11 cellular contexts compared by ENCODE assay signal in the genomic region with DNA sequence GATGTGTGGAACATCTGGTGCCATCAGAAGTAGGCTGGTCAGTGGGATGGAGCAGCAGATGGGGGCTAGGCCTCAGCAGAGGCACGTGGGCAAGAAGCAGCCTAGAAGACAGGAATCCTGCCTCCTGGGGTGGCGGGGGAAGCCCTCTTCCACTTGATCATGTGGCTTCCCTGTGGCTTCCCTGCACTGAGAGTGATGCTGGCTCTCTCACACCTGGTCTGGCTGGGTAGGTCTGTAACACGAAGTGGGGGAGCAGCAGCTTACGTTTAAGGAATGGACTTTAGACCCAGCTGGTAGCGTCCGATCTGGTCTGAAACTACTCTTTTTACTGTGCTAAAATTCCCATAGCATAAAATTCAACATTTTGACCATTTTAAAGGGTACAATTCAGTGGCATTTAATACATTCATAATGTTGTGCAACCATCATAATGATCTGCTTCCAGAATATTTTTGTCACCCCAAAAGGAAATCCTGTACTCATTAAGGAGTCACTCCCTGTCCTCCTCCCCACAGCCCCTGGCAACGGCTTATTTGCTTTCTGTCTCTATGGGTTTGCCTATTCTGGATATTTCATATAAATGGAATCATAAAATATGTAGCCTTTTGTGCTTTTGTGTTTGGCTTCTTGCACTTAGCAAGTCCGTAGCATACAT. TPM values are rescaled to one million over a fixed set of nuclear protein-coding genes. Genes with fewer than 3 reads are reported as not detected.
DNase-seq lines count a peak whose midpoint lies in the region; ATAC-seq, FAIRE-seq and TF ChIP-seq lines count a peak whose summit lies in the region.
"Had no signal": no experiment of that assay in that cellular context is flagged by ENCODE, and none has a peak within 500 bp of the region (broad histone marks: within the 10 kb centered on the region; RNA-seq: fewer than 3 reads in every experiment).

No MANE protein-coding gene starts in this region.

- H3K9me1 ChIP-seq in IMR-90 (ENCODE audit: insufficient read depth, low read length), result no peaks in the 10 kb centered on the region

- H3K23me2 ChIP-seq in H9 (ENCODE audit: insufficient read length, low read depth, low read length, poor library complexity, severe bottlenecking), result no peaks in the 10 kb centered on the region

- ATAC-seq in GM19035 (IDR thresholded peaks at IDR 0.05; ENCODE audit: unreplicated experiment), result peak; percentile 71
- no peak for ATAC-seq in IMR-90 (ENCODE audit: low read depth)

- H4K8ac ChIP-seq in H9 (replicated peaks; ENCODE audit: insufficient read length, low read depth, low read length), result no peak overlapping the region
- H4K8ac ChIP-seq in IMR-90 (ENCODE audit: low read depth in 2 of 2, low read length in 2 of 2), result no peak overlapping the region

- FAIRE-seq in small intestine (lab: Jason Lieb, UNC), result no peak
- FAIRE-seq: G401.6 had no signal

- no peak overlapping the region for H3K56ac ChIP-seq in H9 (ENCODE audit: insufficient read length, low read depth, low read length)
- H3K56ac ChIP-seq in IMR-90 (ENCODE audit: extremely low read depth, insufficient read depth, low read length), result no peak overlapping the region

- H2BK15ac ChIP-seq in H9 (ENCODE audit: low read depth, low read length) (no peak overlapping the region), IMR-90 (ENCODE audit: low read depth, low read length) (no peak overlapping the region)

- TF ChIP-seq POLR2A in IMR-90 (IDR thresholded peaks at IDR 0.05; ENCODE audit: low read depth, low read length), result no peak

- CTCF ChIA-PET in IMR-90 (lab: Yijun Ruan, JAX), result no interaction called here

- H3K4me3 ChIP-seq in IMR-90 (ENCODE audit: insufficient read depth, low read depth, low read length) (no peak overlapping the region), small intestine (ENCODE audit: low read depth in 1 of 2, low read length in 2 of 2) (no peak overlapping the region)

- no peaks in the 10 kb centered on the region for H3K36me3 Mint-ChIP-seq in H9 (ENCODE audit: insufficient read depth in 1 of 3, low read depth in 3 of 3)
- H3K36me3 Mint-ChIP-seq: immature natural killer cell had no signal

- H2BK20ac ChIP-seq in H9 (ENCODE audit: low read depth, low read length, poor library complexity, severe bottlenecking) (no peak overlapping the region), IMR-90 (ENCODE audit: low read depth, low read length) (no peak overlapping the region)

- H4K5ac ChIP-seq in H9 (ENCODE audit: insufficient read length, low read depth, low read length), result no peak overlapping the region
- no peak overlapping the region for H4K5ac ChIP-seq in IMR-90 (ENCODE audit: low read depth, low read length)

- H2BK120ac ChIP-seq in H9 (ENCODE audit: low read depth, low read length, poor library complexity, severe bottlenecking), result no peak overlapping the region
- H2BK120ac ChIP-seq in IMR-90 (ENCODE audit: low read depth, low read length), result no peak overlapping the region

- no TSS peak for BruUV-seq in IMR-90 (replicated peaks; lab: Mats Ljungman, UMichigan)

- no peak overlapping the region for H3T11ph ChIP-seq in H9 (ENCODE audit: low read length)

- in situ Hi-C loops in IMR-90 (cut with MboI; ENCODE audit: low sequenced_read_pairs), result no loop called here

- H3K27ac Mint-ChIP-seq in H9, result peak overlapping the region in 1 of 3 experiments; percentile 94; a peak in 1 of 7 replicates
- H3K27ac Mint-ChIP-seq: immature natural killer cell had no signal

- intact Hi-C loops in IMR-90 (cut with micrococcal nuclease), result loop anchor here (10.0 kb wide), 1 partner anchor 225 kb away; no protein-coding TSS in a partner anchor

- H3K27ac ChIP-seq in H9 (ENCODE audit: insufficient read length, low read depth, low read length) (no peak overlapping the region), IMR-90 (ENCODE audit: insufficient read depth, low read length) (no peak overlapping the region), small intestine (ENCODE audit: low read depth in 1 of 2, low read length in 1 of 2) (no peak overlapping the region)

- no peak for TF ChIP-seq RAD21 in IMR-90 (IDR thresholded peaks at IDR 0.05; ENCODE audit: low read length)

- H2BK5ac ChIP-seq in H9 (ENCODE audit: insufficient read length, low read length) (no peak overlapping the region), IMR-90 (ENCODE audit: low read depth, low read length, poor library complexity, severe bottlenecking) (no peak overlapping the region)

- H3K18ac ChIP-seq in H9 (ENCODE audit: insufficient read length, low read depth, low read length) (no peak overlapping the region), IMR-90 (ENCODE audit: low read depth, low read length) (no peak overlapping the region)

- H3K27me3 ChIP-seq in H9 (ENCODE audit: insufficient read depth, low read length), result no peaks in the 10 kb centered on the region
- peaks cover 35% of the 10 kb centered on the region for H3K27me3 ChIP-seq in IMR-90 (ENCODE audit: control insufficient read depth, insufficient read depth, low read length)
- H3K27me3 ChIP-seq in small intestine (ENCODE audit: control insufficient read depth in 2 of 2, insufficient read depth in 2 of 2, low read length in 2 of 2), result no peaks in the 10 kb centered on the region

- H3K4ac ChIP-seq in H9 (ENCODE audit: low read depth, low read length) (no peak overlapping the region), IMR-90 (ENCODE audit: low read depth, low read length) (no peak overlapping the region)

- H3K36me3 ChIP-seq in IMR-90 (ENCODE audit: control insufficient read depth, insufficient read depth, low read length) (no peaks in the 10 kb centered on the region), small intestine (ENCODE audit: control insufficient read depth in 2 of 2, insufficient read depth in 2 of 2, low read length in 2 of 2) (no peaks in the 10 kb centered on the region)

- no CpG with 5 or more reads among the region's 8 CpGs for WGBS in H9 (ENCODE audit: extremely low coverage, insufficient read length, low lambda C conversion rate)
- no CpG with 5 or more reads among the region's 8 CpGs for whole genome bisulfite sequencing in IMR-90 (ENCODE audit: extremely low coverage in 2 of 2, insufficient read length in 1 of 2), 2 experiments
- 14 to 32% (median 25%) methylated on average over 8 of the region's 8 CpGs for WGBS in small intestine, 3 donors

- no peak overlapping the region for H4K91ac ChIP-seq in H9 (ENCODE audit: insufficient read length, low read depth, low read length)
- H4K91ac ChIP-seq in IMR-90 (ENCODE audit: insufficient read depth, low read depth, low read length), result no peak overlapping the region

- POLR2A ChIA-PET in IMR-90 (lab: Charles Lee; ENCODE audit: unreplicated experiment), result no interaction called here

- no peak overlapping the region for H3K9ac ChIP-seq in H9 (ENCODE audit: extremely low read depth, insufficient read length, low read length)
- H3K9ac ChIP-seq in IMR-90 (ENCODE audit: low read depth, low read length), result no peak overlapping the region

- no peak overlapping the region; a peak in 1 of 5 replicates for H3K4me3 Mint-ChIP-seq in H9
- H3K4me3 Mint-ChIP-seq: immature natural killer cell had no signal

- 0 out of 2 replicates have a peak, but pooled peaks cover 2% of the 10 kb centered on the region for H3K4me1 ChIP-seq in H9 (ENCODE audit: insufficient read depth, low read length)
- no peaks in the 10 kb centered on the region for H3K4me1 ChIP-seq in IMR-90 (ENCODE audit: control insufficient read depth, insufficient read depth, low read length)
- H3K4me1 ChIP-seq in small intestine (ENCODE audit: control insufficient read depth in 2 of 2, insufficient read depth in 1 of 2, low read depth in 1 of 2, low read length in 1 of 2), result no peaks in the 10 kb centered on the region

- no peak overlapping the region for H2AK9ac ChIP-seq in IMR-90 (replicated peaks; ENCODE audit: low read depth, low read length, poor library complexity)

- no peak overlapping the region for H2AK5ac ChIP-seq in H9 (ENCODE audit: insufficient read length, low read length)
- no peak overlapping the region for H2AK5ac ChIP-seq in IMR-90 (ENCODE audit: low read depth, low read length)

- no peak overlapping the region for H3K4me2 ChIP-seq in H9 (ENCODE audit: insufficient read depth, insufficient read length, low read length)
- no peak overlapping the region for H3K4me2 ChIP-seq in IMR-90 (ENCODE audit: low read depth, low read length)

- H3K4me1 Mint-ChIP-seq in H9, result peaks cover 31 to 34% of the 10 kb centered on the region in 2 experiments
- H3K4me1 Mint-ChIP-seq: immature natural killer cell had no signal

- H3K14ac ChIP-seq in H9 (ENCODE audit: insufficient read depth, low read length) (no peak overlapping the region), IMR-90 (replicated peaks; ENCODE audit: low read depth, low read length) (no peak overlapping the region)

- H3K79me1 ChIP-seq in H9 (ENCODE audit: insufficient read depth, low read depth, low read length, poor library complexity, severe bottlenecking), result no peaks in the 10 kb centered on the region
- H3K79me1 ChIP-seq in IMR-90 (ENCODE audit: low read depth in 1 of 2, low read length in 2 of 2), result no peaks in the 10 kb centered on the region

- H3K9me3 Mint-ChIP-seq in H9, result no peaks in the 10 kb centered on the region

- H3K9me3 ChIP-seq in H9 (ENCODE audit: control insufficient read depth, low read depth, low read length) (no peaks in the 10 kb centered on the region), IMR-90 (ENCODE audit: control insufficient read depth, insufficient read depth, low read length) (no peaks in the 10 kb centered on the region), small intestine (ENCODE audit: control insufficient read depth, low read depth) (no peaks in the 10 kb centered on the region)

- H2BK12ac ChIP-seq in H9 (ENCODE audit: insufficient read length, low read depth, low read length), result no peak overlapping the region

- TF ChIP-seq CTCF in H9 (conservative IDR thresholded peaks at IDR 0.05) (no peak), IMR-90 (conservative IDR thresholded peaks at IDR 0.05; ENCODE audit: low read depth, low read length) (no peak)

- DNase-seq in H9 (peak; percentile 76), IMR-90 (no peak), small intestine (peak; percentile 47), NCI-H2029 treated with DMSO at 0.1 percent for 48 hours (lab: John Stamatoyannopoulos, UW) (no peak), MV-4-11 (lab: John Stamatoyannopoulos, UW) (no peak), UCSD-AML1 (lab: John Stamatoyannopoulos, UW; ENCODE audit: unreplicated experiment) (no peak)
- DNase-seq: effector CD8-positive, alpha-beta T cell; immature natural killer cell; T-helper 1 cell had no signal

- H3K23ac ChIP-seq in H9 (ENCODE audit: insufficient read length, low read depth, low read length), result no peak overlapping the region
- no peak overlapping the region for H3K23ac ChIP-seq in IMR-90 (ENCODE audit: low read depth, low read length)

- dilution Hi-C loops in IMR-90 (cut with HindIII; ENCODE audit: low sequenced_read_pairs, unreplicated experiment), result no loop called here

- H4K20me1 ChIP-seq in H9 (ENCODE audit: control insufficient read depth, insufficient read depth, insufficient read length), result no peaks in the 10 kb centered on the region
- H4K20me1 ChIP-seq in IMR-90 (ENCODE audit: insufficient read depth, low read length), result no peaks in the 10 kb centered on the region

- no peak overlapping the region for H2AFZ ChIP-seq in H9 (ENCODE audit: low read length)
- H2AFZ ChIP-seq in IMR-90 (replicated peaks; ENCODE audit: low read length, poor library complexity), result peak overlapping the region; percentile 49

- H3K27me3 Mint-ChIP-seq in H9 (ENCODE audit: low read depth), result peaks cover 12% of the 10 kb centered on the region

- H3K79me2 ChIP-seq in H9 (ENCODE audit: insufficient read depth, low read length), result no peaks in the 10 kb centered on the region

RNA-seq across cellular contexts. Expression of gene PTPN5, which starts 21.7 kb away (rescaled TPM):
- total RNA-seq in H9 (2021), result 1.4 and 1.9 TPM in 2 replicates
- total RNA-seq in IMR-90 (2012; rRNA removed), result not detected in 2 replicates
- polyA plus RNA-seq in IMR-90 (2012; rRNA removed), result not detected in 2 replicates
- not detected in 2 replicates for polyA plus RNA-seq in IMR-90 (2012; cell fraction: cytosol; rRNA removed)
- not detected in 2 replicates for polyA plus RNA-seq in IMR-90 (2012; cell fraction: nucleus; rRNA removed; ENCODE audit: low replicate concordance)
- 1 to 10 TPM in 1 of 3 donors, not detected in 2; 1.6 TPM for polyA plus RNA-seq in small intestine
- polyA plus RNA-seq: immature natural killer cell had no signal

RNA-seq across cellular contexts. Expression of gene IGSF22, which starts 43.9 kb away (rescaled TPM):
- total RNA-seq in H9 (2021) (0.35 TPM in 1 of 2 replicates, not detected in the other), IMR-90 (2012; rRNA removed) (not detected in 2 replicates)
- polyA plus RNA-seq in IMR-90 (2012; rRNA removed) (not detected in 2 replicates), small intestine (under 1 TPM; 0.27 to 0.89 (median 0.49) TPM)
- polyA plus RNA-seq in IMR-90 (2012; cell fraction: cytosol; rRNA removed), result not detected in 2 replicates
- not detected in 2 replicates for polyA plus RNA-seq in IMR-90 (2012; cell fraction: nucleus; rRNA removed; ENCODE audit: low replicate concordance)

Comparison
In these comparisons a context has a peak if more than half of its experiments do, and no peak if none do; other contexts are left out.
1. DNase-seq: peak in H9 (single experiment) and small intestine (single experiment); none in IMR-90 (single experiment), NCI-H2029 treated with DMSO at 0.1 percent for 48 hours (single experiment), MV-4-11 (single experiment) and UCSD-AML1 (single experiment).